ENCODE assay signal across 12 cellular contexts in genomic region chr1:87560961-87561360, GRCh38.
"Had no signal": no experiment of that assay in that cellular context is flagged by ENCODE, and none has a peak within 500 bp of the region (broad histone marks: within the 10 kb centered on the region; RNA-seq: fewer than 3 reads in every experiment).

No MANE protein-coding gene starts in this region.

- H3K4me3 ChIP-seq: lower lobe of right lung, thyroid gland had no signal

- H3K36me3 ChIP-seq: lower lobe of right lung, thyroid gland had no signal

- H3K27ac ChIP-seq: lower lobe of right lung, thyroid gland had no signal

- ATAC-seq: esophagus mucosa, left colon, lower lobe of right lung had no signal

- H3K27me3 ChIP-seq: thyroid gland had no signal

- H3K4me1 ChIP-seq: lower lobe of right lung, thyroid gland had no signal

- H3K9me3 ChIP-seq: lower lobe of right lung, thyroid gland had no signal

- DNase-seq: activated CD4-positive, alpha-beta T cell treated with anti-CD3 and anti-CD28 coated beads, Interleukin-2, amount 10 ng/mL, durations not matched to agents 7 days and 5 days; activated naive CD8-positive, alpha-beta T cell treated with anti-CD3 and anti-CD28 coated beads for 36 hours; cortex of kidney; left colon; lower lobe of right lung; posterior cingulate gyrus; stimulated activated CD4-positive, alpha-beta T cell treated with anti-CD3 and anti-CD28 coated beads, Interleukin-12 subunit alpha, Interleukin-12 subunit beta, amount 100 ng/mL, for 4 hours; stimulated activated CD4-positive, alpha-beta T cell treated with anti-CD3 and anti-CD28 coated beads, Interleukin-1b, Interleukin-23, amount 100 ng/mL, for 48 hours; stimulated activated CD8-positive, alpha-beta memory T cell treated with anti-CD3 and anti-CD28 coated beads, Interleukin-4, amount 100 ng/mL, for 48 hours; stimulated activated naive CD4-positive, alpha-beta T cell; thyroid gland had no signal
